ENCODE assay signal across 8 cellular contexts in the genomic region with DNA sequence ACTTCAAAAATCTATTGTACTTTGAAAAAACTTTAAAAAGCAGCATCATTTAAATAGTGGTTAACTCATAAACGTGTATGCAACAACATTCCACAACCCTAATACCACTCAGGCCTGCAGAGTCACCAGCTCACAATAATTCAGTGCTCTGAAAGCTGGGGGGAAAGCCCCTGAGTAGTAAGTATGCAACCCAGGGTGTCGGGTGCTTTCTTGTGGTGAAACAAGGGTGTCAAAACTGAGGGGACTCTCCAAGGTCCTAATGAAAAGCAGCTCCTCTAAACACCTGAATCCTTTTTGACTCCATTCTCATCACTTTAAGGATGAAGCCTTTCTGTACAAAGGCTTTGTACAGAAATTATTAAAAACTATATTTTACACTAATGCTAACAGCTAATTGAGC. TPM values are rescaled to one million over a fixed set of nuclear protein-coding genes. Genes with fewer than 3 reads are reported as not detected.
DNase-seq lines count a peak whose midpoint lies in the region; ATAC-seq and TF ChIP-seq lines count a peak whose summit lies in the region.

No MANE protein-coding gene starts in this region.

- no peaks in the 10 kb centered on the region for H3K27me3 ChIP-seq in osteoblast (ENCODE audit: insufficient read depth, low read length)

- H3K4me2 ChIP-seq in osteoblast (ENCODE audit: insufficient read depth, low read length), result no peak overlapping the region

- H3K4me1 ChIP-seq in osteoblast (ENCODE audit: insufficient read depth, low read length), result no peaks in the 10 kb centered on the region

- H3K36me3 ChIP-seq in osteoblast (ENCODE audit: insufficient read depth, low read length), result peaks cover 9% of the 10 kb centered on the region

- H3K4me3 ChIP-seq in osteoblast (ENCODE audit: insufficient read depth, low read length), result no peak overlapping the region

- DNase-seq in activated T-cell treated with anti-CD3 and anti-CD28 coated beads, Interleukin-2, amount 50 U/mL, for 72 hours, result peak; percentile 72 to 75
- peak; percentile 66 for DNase-seq in stimulated activated CD8-positive, alpha-beta memory T cell treated with anti-CD3 and anti-CD28 coated beads, Interleukin-4, amount 100 ng/mL, for 48 hours
- no peak for DNase-seq in posterior vena cava (ENCODE audit: low spot score)
- no peak for DNase-seq in cerebellar nuclear complex (lab: John Stamatoyannopoulos, UW)
- no peak for DNase-seq in UCSD-AML1 (lab: John Stamatoyannopoulos, UW; ENCODE audit: unreplicated experiment)
- DNase-seq in osteoblast (ENCODE audit: insufficient read length, low spot score, missing footprints), result no peak

- no peak for TF ChIP-seq CTCF in osteoblast (IDR thresholded peaks at IDR 0.05; ENCODE audit: extremely low read depth, low read depth, low read length)

- H2AFZ ChIP-seq in osteoblast (ENCODE audit: low read length), result no peak overlapping the region

- no peaks in the 10 kb centered on the region for H3K9me3 ChIP-seq in osteoblast (ENCODE audit: low read depth, low read length)

- H3K27ac ChIP-seq in osteoblast (ENCODE audit: low read depth, low read length), result no peak overlapping the region

- no peaks in the 10 kb centered on the region for H3K27me3 Mint-ChIP-seq in activated T-cell treated with anti-CD3 and anti-CD28 coated beads, Interleukin-2, amount 50 U/mL, for 72 hours (ENCODE audit: low read depth)

- peaks cover 6 to 12% of the 10 kb centered on the region in 2 donors for H3K36me3 Mint-ChIP-seq in activated T-cell treated with anti-CD3 and anti-CD28 coated beads, Interleukin-2, amount 50 U/mL, for 72 hours (ENCODE audit: insufficient read depth in 2 of 2)

- H3K4me3 Mint-ChIP-seq in activated T-cell treated with anti-CD3 and anti-CD28 coated beads, Interleukin-2, amount 50 U/mL, for 72 hours, result peak overlapping the region in 1 of 2 donors; percentile 31

- peak overlapping the region; percentile 42 for H3K27ac Mint-ChIP-seq in activated T-cell treated with anti-CD3 and anti-CD28 coated beads, Interleukin-2, amount 50 U/mL, for 72 hours

- H4K20me1 ChIP-seq in osteoblast (ENCODE audit: insufficient read depth, low read length), result no peaks in the 10 kb centered on the region

- H3K4me1 Mint-ChIP-seq in activated T-cell treated with anti-CD3 and anti-CD28 coated beads, Interleukin-2, amount 50 U/mL, for 72 hours (ENCODE audit: low read depth), result peaks cover 22% of the 10 kb centered on the region

- H3K9me3 Mint-ChIP-seq in activated T-cell treated with anti-CD3 and anti-CD28 coated beads, Interleukin-2, amount 50 U/mL, for 72 hours, result no peaks in the 10 kb centered on the region

- intact Hi-C loops in posterior vena cava (cut with DNase I), result no loop called here

- H3K79me2 ChIP-seq in osteoblast (ENCODE audit: insufficient read depth, low read length), result no peaks in the 10 kb centered on the region

- ATAC-seq in GM19452 (IDR thresholded peaks at IDR 0.05; ENCODE audit: unreplicated experiment), result peak; percentile 97
- peak; percentile 100 for ATAC-seq in HG03442 (IDR thresholded peaks at IDR 0.05; ENCODE audit: unreplicated experiment)
- ATAC-seq in activated T-cell treated with anti-CD3 and anti-CD28 coated beads, Interleukin-2, amount 50 U/mL, for 72 hours (replicated peaks in 1 of 2), result peak; percentile 100

RNA-seq across cellular contexts. Expression of gene FGFR1OP2, which starts 33.7 kb away (rescaled TPM):
- 10 to 100 TPM; 38.0 to 41.0 TPM for total RNA-seq in activated T-cell treated with anti-CD3 and anti-CD28 coated beads, Interleukin-2, amount 50 U/mL, for 72 hours
- total RNA-seq in posterior vena cava, result 10 to 100 TPM; 46.1 to 48.6 TPM
- total RNA-seq in osteoblast, result 47.8 and 48.0 TPM in 2 replicates

RNA-seq across cellular contexts. Expression of gene INTS13, which starts 34.2 kb away (rescaled TPM):
- total RNA-seq in activated T-cell treated with anti-CD3 and anti-CD28 coated beads, Interleukin-2, amount 50 U/mL, for 72 hours, result 10 to 100 TPM; 35.2 to 45.8 TPM
- total RNA-seq in posterior vena cava (10 to 100 TPM; 15.1 to 23.0 TPM), osteoblast (25.9 and 26.1 TPM in 2 replicates)

RNA-seq across cellular contexts. Expression of gene TM7SF3, which starts 42.2 kb away (rescaled TPM):
- 10 to 100 TPM; 45.4 to 71.0 TPM for total RNA-seq in activated T-cell treated with anti-CD3 and anti-CD28 coated beads, Interleukin-2, amount 50 U/mL, for 72 hours
- total RNA-seq in posterior vena cava, result 10 to 100 TPM; 33.4 to 43.5 TPM
- total RNA-seq in osteoblast, result 68.0 and 87.2 TPM in 2 replicates

RNA-seq across cellular contexts. Expression of gene MED21, which starts 50.4 kb away (rescaled TPM):
- total RNA-seq in activated T-cell treated with anti-CD3 and anti-CD28 coated beads, Interleukin-2, amount 50 U/mL, for 72 hours, result 10 to 100 TPM; 40.9 to 48.9 TPM
- total RNA-seq in posterior vena cava (10 to 100 TPM; 55.7 to 67.4 TPM), osteoblast (63.0 and 77.2 TPM in 2 replicates)

Comparison
In these comparisons a context has a peak if more than half of its experiments do, and no peak if none do; other contexts are left out.
1. DNase-seq: peak in activated T-cell treated with anti-CD3 and anti-CD28 coated beads, Interleukin-2, amount 50 U/mL, for 72 hours (2 of 2) and stimulated activated CD8-positive, alpha-beta memory T cell treated with anti-CD3 and anti-CD28 coated beads, Interleukin-4, amount 100 ng/mL, for 48 hours (single experiment); none in posterior vena cava (single experiment), cerebellar nuclear complex (0 of 2), UCSD-AML1 (single experiment) and osteoblast (single experiment).
2. Peak in every context shown above with its lines, with median percentiles within 50 percentile points of each other: ATAC-seq.